1 cellular context compared by ENCODE assay signal in genomic region chr14:102342238-102342637, GRCh38.
TF ChIP-seq lines count a peak whose summit lies in the region.

No MANE protein-coding gene starts in this region.

TF ChIP-seq in neural cell, 6 proteins besides CTCF, POLR2A, EP300 and RAD21:
- no peak for TF ChIP-seq TAF1 (IDR thresholded peaks at IDR 0.05; ENCODE audit: low read depth)
- TF ChIP-seq EZH2 (IDR thresholded peaks at IDR 0.05; ENCODE audit: borderline replicate concordance, insufficient read depth, low read length, poor library complexity, severe bottlenecking), result no peak
- TF ChIP-seq POLR2AphosphoS5 (IDR thresholded peaks at IDR 0.05), result peak; percentile 80
- TF ChIP-seq, protein P1, sequence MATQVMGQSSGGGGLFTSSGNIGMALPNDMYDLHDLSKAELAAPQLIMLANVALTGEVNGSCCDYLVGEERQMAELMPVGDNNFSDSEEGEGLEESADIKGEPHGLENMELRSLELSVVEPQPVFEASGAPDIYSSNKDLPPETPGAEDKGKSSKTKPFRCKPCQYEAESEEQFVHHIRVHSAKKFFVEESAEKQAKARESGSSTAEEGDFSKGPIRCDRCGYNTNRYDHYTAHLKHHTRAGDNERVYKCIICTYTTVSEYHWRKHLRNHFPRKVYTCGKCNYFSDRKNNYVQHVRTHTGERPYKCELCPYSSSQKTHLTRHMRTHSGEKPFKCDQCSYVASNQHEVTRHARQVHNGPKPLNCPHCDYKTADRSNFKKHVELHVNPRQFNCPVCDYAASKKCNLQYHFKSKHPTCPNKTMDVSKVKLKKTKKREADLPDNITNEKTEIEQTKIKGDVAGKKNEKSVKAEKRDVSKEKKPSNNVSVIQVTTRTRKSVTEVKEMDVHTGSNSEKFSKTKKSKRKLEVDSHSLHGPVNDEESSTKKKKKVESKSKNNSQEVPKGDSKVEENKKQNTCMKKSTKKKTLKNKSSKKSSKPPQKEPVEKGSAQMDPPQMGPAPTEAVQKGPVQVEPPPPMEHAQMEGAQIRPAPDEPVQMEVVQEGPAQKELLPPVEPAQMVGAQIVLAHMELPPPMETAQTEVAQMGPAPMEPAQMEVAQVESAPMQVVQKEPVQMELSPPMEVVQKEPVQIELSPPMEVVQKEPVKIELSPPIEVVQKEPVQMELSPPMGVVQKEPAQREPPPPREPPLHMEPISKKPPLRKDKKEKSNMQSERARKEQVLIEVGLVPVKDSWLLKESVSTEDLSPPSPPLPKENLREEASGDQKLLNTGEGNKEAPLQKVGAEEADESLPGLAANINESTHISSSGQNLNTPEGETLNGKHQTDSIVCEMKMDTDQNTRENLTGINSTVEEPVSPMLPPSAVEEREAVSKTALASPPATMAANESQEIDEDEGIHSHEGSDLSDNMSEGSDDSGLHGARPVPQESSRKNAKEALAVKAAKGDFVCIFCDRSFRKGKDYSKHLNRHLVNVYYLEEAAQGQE (IDR thresholded peaks at IDR 0.05; ENCODE audit: borderline replicate concordance), result no peak
- TF ChIP-seq SMC3 (conservative IDR thresholded peaks at IDR 0.05; ENCODE audit: poor library complexity), result no peak
- TF ChIP-seq MXI1 (conservative IDR thresholded peaks at IDR 0.05; ENCODE audit: poor library complexity, severe bottlenecking), result no peak
